ENCODE assay signal across 19 cellular contexts in the genomic region with DNA sequence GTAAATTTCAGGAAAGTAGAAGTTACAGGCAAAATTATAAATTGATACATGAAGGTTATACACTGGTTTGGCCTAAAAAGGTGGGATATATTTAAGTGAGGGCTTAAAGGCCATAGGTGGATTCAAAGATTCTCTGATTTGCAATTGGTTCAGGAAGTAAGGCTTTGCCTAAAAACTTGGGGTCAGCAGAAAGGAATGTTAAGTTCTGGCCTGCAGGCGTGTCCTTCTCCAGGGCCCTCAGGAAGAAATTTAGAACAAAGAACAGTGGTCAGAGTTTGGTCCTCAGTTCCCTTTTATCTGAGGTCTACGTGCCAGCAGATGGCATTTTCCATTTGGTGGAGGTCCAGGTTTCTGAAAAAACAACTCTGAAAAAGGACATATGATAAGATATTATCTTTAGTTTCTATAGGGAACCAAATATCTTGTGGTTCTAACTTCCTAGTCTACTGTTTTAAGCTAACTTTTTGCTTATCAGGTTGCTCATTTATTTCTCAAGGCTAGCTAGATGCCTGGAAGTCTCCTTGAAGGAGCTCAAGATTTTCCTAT. TPM values are rescaled to one million over a fixed set of nuclear protein-coding genes. Genes with fewer than 3 reads are reported as not detected.
DNase-seq lines count a peak whose midpoint lies in the region; ATAC-seq, FAIRE-seq and TF ChIP-seq lines count a peak whose summit lies in the region.
"Had no signal": no experiment of that assay in that cellular context is flagged by ENCODE, and none has a peak within 500 bp of the region (broad histone marks: within the 10 kb centered on the region; RNA-seq: fewer than 3 reads in every experiment).

No MANE protein-coding gene starts in this region.

- intact Hi-C loops in K562 (cut with micrococcal nuclease), result no loop called here

- H3K9me3 ChIP-seq in K562 (replicated peaks; ENCODE audit: control insufficient read depth, insufficient read depth, low read depth, low read length), result no peaks in the 10 kb centered on the region

- H3K27me3 ChIP-seq in K562 (ENCODE audit: control insufficient read depth in 2 of 2, insufficient read depth in 2 of 2, low read length in 2 of 2), result no peaks in the 10 kb centered on the region; a peak in 1 of 5 replicates

- DNase-seq in Ammon's horn (ENCODE audit: low spot score), result peak; percentile 7
- DNase-seq in MV-4-11 (lab: John Stamatoyannopoulos, UW), result peak; percentile 92
- peak; percentile 23 for DNase-seq in SIG-M5 (lab: John Stamatoyannopoulos, UW)
- no peak for DNase-seq in K562 (ENCODE audit: extremely low read depth in 1 of 4, low spot score in 3 of 4)
- DNase-seq in globus pallidus (ENCODE audit: low spot score), result no peak
- DNase-seq in NCI-H1436 (lab: John Stamatoyannopoulos, UW), result no peak
- no peak for DNase-seq in NCI-H2196 (lab: John Stamatoyannopoulos, UW; ENCODE audit: unreplicated experiment)
- DNase-seq: C1 segment of cervical spinal cord, MM.1S, NCI-H146, NCI-H345, NCI-H69, SHP77 had no signal

- no peaks in the 10 kb centered on the region; a peak in 1 of 5 replicates for H3K4me1 ChIP-seq in K562 (replicated peaks in 1 of 2; ENCODE audit: control insufficient read depth in 2 of 2, insufficient read depth in 2 of 2, low read length in 2 of 2)

- FAIRE-seq in K562 (lab: Jason Lieb, UNC), result no peak
- FAIRE-seq: GM18507, RCC 7860 had no signal

- H3K36me3 ChIP-seq in K562 (ENCODE audit: control insufficient read depth, insufficient read depth, low read length), result no peaks in the 10 kb centered on the region

- H2AFZ ChIP-seq in K562 (ENCODE audit: low read depth, low read length), result peak overlapping the region; percentile 66

- H3K4me2 ChIP-seq in K562 (ENCODE audit: insufficient read depth, low read length), result no peak overlapping the region
- H3K4me2 ChIP-seq: KMS-11 had no signal

- no peak for TF ChIP-seq CTCF in K562 (IDR thresholded peaks at IDR 0.05 in 2 of 3, conservative IDR thresholded peaks at IDR 0.05 in 1 of 3; ENCODE audit: insufficient read depth in 2 of 3, low read depth in 1 of 3, low read length in 3 of 3)

- in situ Hi-C loops in K562 (cut with MboI), result no loop called here

- no peak for TF ChIP-seq EP300 in K562 (IDR thresholded peaks at IDR 0.05; ENCODE audit: low read length)

- no peak for TF ChIP-seq RAD21 in K562 (CRISPR knock-in tag; conservative IDR thresholded peaks at IDR 0.05 in 1 of 2, IDR thresholded peaks at IDR 0.05 in 1 of 2)

- H3K9me1 ChIP-seq in K562 (ENCODE audit: control insufficient read depth, insufficient read depth, low read length), result no peaks in the 10 kb centered on the region

- no peak overlapping the region for H3K27ac ChIP-seq in K562 (ENCODE audit: extremely low read depth, low read depth, low read length)
- H3K27ac ChIP-seq: KMS-11 had no signal

- BruUV-seq in K562 (replicated peaks; lab: Mats Ljungman, UMichigan), result no TSS peak

- H4K20me1 ChIP-seq in K562 (replicated peaks; ENCODE audit: control insufficient read depth, insufficient read depth, low read length), result no peaks in the 10 kb centered on the region

- CTCF ChIA-PET in K562 (lab: Yijun Ruan, JAX; ENCODE audit: low intra/inter-chr PET ratio), result interaction anchor here (1.1 kb wide), 1 partner anchor 12 kb away, joined by 3 read pairs; no protein-coding TSS in a partner anchor

- POLR2A ChIA-PET in K562 (lab: Yijun Ruan, JAX), result interaction anchor here (2.9 kb wide), 1 partner anchor 10 kb away, joined by 9 read pairs; no protein-coding TSS in a partner anchor

- no peak for TF ChIP-seq POLR2A in K562 (conservative IDR thresholded peaks at IDR 0.05)

- H3K79me2 ChIP-seq in K562 (ENCODE audit: control insufficient read depth, insufficient read depth, low read length), result no peaks in the 10 kb centered on the region

- no peak for ATAC-seq in K562
- ATAC-seq in HG02840 (IDR thresholded peaks at IDR 0.05; ENCODE audit: low FRiP score, unreplicated experiment), result no peak
- ATAC-seq: HCT116 had no signal

- H3K9ac ChIP-seq in K562 (ENCODE audit: insufficient read depth in 1 of 2, low read depth in 2 of 2, low read length in 2 of 2), result no peak overlapping the region
- H3K9ac ChIP-seq: KMS-11 had no signal

- WGBS in K562 (ENCODE audit: insufficient coverage, low coverage, missing lambda C conversion rate), result 40% methylated on average over 2 of the region's 2 CpGs

- H3K4me3 ChIP-seq in K562, result no peak overlapping the region

TF ChIP-seq in K562, 482 proteins besides CTCF, POLR2A, EP300 and RAD21 (continues in another document):
- peak; percentile 27; the same call in 1 of the 2 replicates for TF ChIP-seq C11orf30 (IDR thresholded peaks at IDR 0.05; ENCODE audit: low read depth)
- TF ChIP-seq SPI1 (IDR thresholded peaks at IDR 0.05; ENCODE audit: borderline replicate concordance, low read depth, low read length), result peak; percentile 11; the same call in 1 of the 2 replicates
- TF ChIP-seq, protein P1, sequence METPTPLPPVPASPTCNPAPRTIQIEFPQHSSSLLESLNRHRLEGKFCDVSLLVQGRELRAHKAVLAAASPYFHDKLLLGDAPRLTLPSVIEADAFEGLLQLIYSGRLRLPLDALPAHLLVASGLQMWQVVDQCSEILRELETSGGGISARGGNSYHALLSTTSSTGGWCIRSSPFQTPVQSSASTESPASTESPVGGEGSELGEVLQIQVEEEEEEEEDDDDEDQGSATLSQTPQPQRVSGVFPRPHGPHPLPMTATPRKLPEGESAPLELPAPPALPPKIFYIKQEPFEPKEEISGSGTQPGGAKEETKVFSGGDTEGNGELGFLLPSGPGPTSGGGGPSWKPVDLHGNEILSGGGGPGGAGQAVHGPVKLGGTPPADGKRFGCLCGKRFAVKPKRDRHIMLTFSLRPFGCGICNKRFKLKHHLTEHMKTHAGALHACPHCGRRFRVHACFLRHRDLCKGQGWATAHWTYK (CRISPR knock-in tag; IDR thresholded peaks at IDR 0.05), result 0 out of 2 replicates have a peak, but pooled peaks have one; percentile 18
- TF ChIP-seq CC2D1A (IDR thresholded peaks at IDR 0.05), result no peak
- peak; percentile 43; the same call in 1 of the 2 replicates for TF ChIP-seq ZNF316 (IDR thresholded peaks at IDR 0.05)
- TF ChIP-seq ELF1 (tag; IDR thresholded peaks at IDR 0.05), result peak; percentile 54; the same call in 1 of the 2 replicates
- 0 out of 2 replicates have a peak, but pooled peaks have one; percentile 77 for TF ChIP-seq ZNF766 (CRISPR knock-in tag; conservative IDR thresholded peaks at IDR 0.05)
- 0 out of 2 replicates have a peak, but pooled peaks have one; percentile 49 for TF ChIP-seq FOXJ2 (tag; IDR thresholded peaks at IDR 0.05)
- TF ChIP-seq, protein P2, sequence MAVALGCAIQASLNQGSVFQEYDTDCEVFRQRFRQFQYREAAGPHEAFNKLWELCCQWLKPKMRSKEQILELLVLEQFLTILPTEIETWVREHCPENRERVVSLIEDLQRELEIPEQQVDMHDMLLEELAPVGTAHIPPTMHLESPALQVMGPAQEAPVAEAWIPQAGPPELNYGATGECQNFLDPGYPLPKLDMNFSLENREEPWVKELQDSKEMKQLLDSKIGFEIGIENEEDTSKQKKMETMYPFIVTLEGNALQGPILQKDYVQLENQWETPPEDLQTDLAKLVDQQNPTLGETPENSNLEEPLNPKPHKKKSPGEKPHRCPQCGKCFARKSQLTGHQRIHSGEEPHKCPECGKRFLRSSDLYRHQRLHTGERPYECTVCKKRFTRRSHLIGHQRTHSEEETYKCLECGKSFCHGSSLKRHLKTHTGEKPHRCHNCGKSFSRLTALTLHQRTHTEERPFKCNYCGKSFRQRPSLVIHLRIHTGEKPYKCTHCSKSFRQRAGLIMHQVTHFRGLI (CRISPR knock-in tag; IDR thresholded peaks at IDR 0.05), result 0 out of 2 replicates have a peak, but pooled peaks have one; percentile 20

RNA-seq across cellular contexts. Expression of a gene that starts 40.5 kb away (rescaled TPM):
- 0.07 TPM in 1 of 2 replicates, not detected in the other for total RNA-seq in K562 (2011; cell fraction: chromatin; rRNA removed; ENCODE audit: low replicate concordance)
- not detected in 2 replicates for total RNA-seq in K562 (2011; cell fraction: nucleolus; rRNA removed)
- total RNA-seq in K562 (2011; cell fraction: nucleoplasm; rRNA removed), result not detected in 2 replicates
- total RNA-seq in K562 (2014; rRNA removed) (0.05 TPM in 1 of 2 replicates, not detected in the other), K562 (2014; rRNA removed; fragmentation: Illumina TruSeq; extraction: Trizol) (0.03 TPM in 1 of 2 replicates, not detected in the other), K562 (2015; rRNA removed; fragmentation: Illumina TruSeq; extraction: Trizol) (0.04 TPM in 2 replicates), K562 (2021) (not detected in 2 replicates)
- polyA plus RNA-seq in K562 (2011; rRNA removed) (0.01 TPM in 1 of 2 replicates, not detected in the other), K562 (2014; fragmentation: Illumina TruSeq; extraction: Trizol) (not detected in 2 replicates), K562 (2014; fragmentation: Nextera tagmentation; extraction: Ambion mirVana) (not detected), K562 (2014; rRNA removed) (not detected in 2 replicates)
- 0.01 TPM in 2 replicates for polyA plus RNA-seq in K562 (2011; cell fraction: cytosol; rRNA removed)
- polyA plus RNA-seq in K562 (2011; cell fraction: nucleus; rRNA removed), result 0.03 and 0.06 TPM in 2 replicates
- polyA plus RNA-seq in K562 (2012), result 0.01 and 0.04 TPM in 2 replicates
- polyA minus RNA-seq in K562 (2011; rRNA and poly(A)+ RNA removed), result not detected in 2 replicates
- not detected in 2 replicates for polyA minus RNA-seq in K562 (2011; cell fraction: cytosol; rRNA and poly(A)+ RNA removed)
- polyA minus RNA-seq in K562 (2011; cell fraction: nucleus; rRNA and poly(A)+ RNA removed), result not detected in 2 replicates
- total RNA-seq: A172 had no signal

RNA-seq across cellular contexts. Expression of a gene that starts 40.6 kb away (rescaled TPM):
- 31.6 and 76.0 TPM in 2 replicates for total RNA-seq in K562 (2011; cell fraction: chromatin; rRNA removed; ENCODE audit: low replicate concordance)
- total RNA-seq in K562 (2011; cell fraction: nucleolus; rRNA removed), result 13.0 and 16.8 TPM in 2 replicates
- total RNA-seq in K562 (2011; cell fraction: nucleoplasm; rRNA removed), result 28.7 and 37.4 TPM in 2 replicates
- 22.1 and 26.6 TPM in 2 replicates for total RNA-seq in K562 (2014; rRNA removed)
- 48.0 and 58.8 TPM in 2 replicates for total RNA-seq in K562 (2014; rRNA removed; fragmentation: Illumina TruSeq; extraction: Trizol)
- 34.4 and 38.1 TPM in 2 replicates for total RNA-seq in K562 (2015; rRNA removed; fragmentation: Illumina TruSeq; extraction: Trizol)
- total RNA-seq in K562 (2021), result 45.7 and 48.5 TPM in 2 replicates
- 51.8 and 70.6 TPM in 2 replicates for polyA plus RNA-seq in K562 (2011; rRNA removed)
- 14.0 and 23.7 TPM in 2 replicates for polyA plus RNA-seq in K562 (2011; cell fraction: cytosol; rRNA removed)
- polyA plus RNA-seq in K562 (2011; cell fraction: nucleus; rRNA removed), result 35.7 and 44.4 TPM in 2 replicates
- polyA plus RNA-seq in K562 (2012), result 34.3 and 41.0 TPM in 2 replicates
- polyA plus RNA-seq in K562 (2014; fragmentation: Illumina TruSeq; extraction: Trizol), result 44.1 and 49.9 TPM in 2 replicates
- 10 to 100 TPM; 27.0 to 49.2 TPM for polyA plus RNA-seq in K562 (2014; fragmentation: Nextera tagmentation; extraction: Ambion mirVana)
- 31.1 and 31.2 TPM in 2 replicates for polyA plus RNA-seq in K562 (2014; rRNA removed)
- 113 and 118 TPM in 2 replicates for polyA minus RNA-seq in K562 (2011; rRNA and poly(A)+ RNA removed)
- polyA minus RNA-seq in K562 (2011; cell fraction: cytosol; rRNA and poly(A)+ RNA removed), result 20.6 and 39.8 TPM in 2 replicates
- 30.3 and 38.9 TPM in 2 replicates for polyA minus RNA-seq in K562 (2011; cell fraction: nucleus; rRNA and poly(A)+ RNA removed)

Comparison
In these comparisons a context has a peak if more than half of its experiments do, and no peak if none do; other contexts are left out.
1. DNase-seq: peak in Ammon's horn (single experiment), MV-4-11 (single experiment) and SIG-M5 (single experiment); none in K562 (0 of 4), globus pallidus (single experiment), NCI-H1436 (single experiment) and NCI-H2196 (single experiment).